Comparison of ENCODE assay signal across 23 cellular contexts in genomic region chr20:50597406-50597969, GRCh38.
A peak's percentile ranks its signal among the peaks of the same experiment; 100 is the strongest.
DNase-seq lines count a peak whose midpoint lies in the region; ATAC-seq, FAIRE-seq and TF ChIP-seq lines count a peak whose summit lies in the region.
"Had no signal": no experiment of that assay in that cellular context is flagged by ENCODE, and none has a peak within 500 bp of the region (broad histone marks: within the 10 kb centered on the region; RNA-seq: fewer than 3 reads in every experiment).

No MANE protein-coding gene starts in this region.

- 87% methylated on average over 13 of the region's 22 CpGs; no CpG with 5 or more reads in 1 of the 2 experiments for WGBS in IMR-90 (ENCODE audit: extremely low coverage in 2 of 2, insufficient read length in 1 of 2), 2 experiments
- WGBS in mesenchymal stem cell, result 96% methylated on average over 15 of the region's 22 CpGs

- no peak overlapping the region for H3K9ac ChIP-seq in IMR-90 (ENCODE audit: low read depth, low read length)
- H3K9ac ChIP-seq in endothelial cell of umbilical vein (replicated peaks; ENCODE audit: extremely low read depth, insufficient read depth, low read length), result no peak overlapping the region
- H3K9ac ChIP-seq in mesenchymal stem cell (ENCODE audit: low read length), result no peak overlapping the region
- H3K9ac ChIP-seq: GM23248 had no signal

- in situ Hi-C loops in IMR-90 (cut with MboI; ENCODE audit: low sequenced_read_pairs), result no loop called here
- in situ Hi-C loops in HAP-1 (cut with MboI; ENCODE audit: low sequenced_read_pairs), result no loop called here

- FAIRE-seq in endothelial cell of umbilical vein (lab: Jason Lieb, UNC), result no peak
- FAIRE-seq: A549, GM18507 had no signal

- H3K4me3 Mint-ChIP-seq in stimulated activated memory B cell treated with anti-CD40 and anti-IgM and Interleukin-4, amounts not matched to agents 10 μg/mL and 1 μg/mL and 100 μg/mL, for 72 hours, result peak overlapping the region; percentile 9

- H3K9me3 Mint-ChIP-seq in stimulated activated memory B cell treated with anti-CD40 and anti-IgM and Interleukin-4, amounts not matched to agents 10 μg/mL and 1 μg/mL and 100 μg/mL, for 72 hours, result no peaks in the 10 kb centered on the region
- H3K9me3 Mint-ChIP-seq: CD4-positive, alpha-beta memory T cell had no signal

- dilution Hi-C loops in IMR-90 (cut with HindIII; ENCODE audit: low sequenced_read_pairs, unreplicated experiment), result no loop called here
- dilution Hi-C loops in endothelial cell of umbilical vein (cut with MboI; ENCODE audit: extremely low pct_ligation_motif_present, low sequenced_read_pairs), result no loop called here

- no TSS peak for BruUV-seq in IMR-90 (replicated peaks; lab: Mats Ljungman, UMichigan)
- BruUV-seq in endothelial cell of umbilical vein (replicated peaks; lab: Mats Ljungman, UMichigan), result no TSS peak

- no peak overlapping the region for H3K4me3 ChIP-seq in IMR-90 (ENCODE audit: insufficient read depth, low read depth, low read length)
- no peak overlapping the region for H3K4me3 ChIP-seq in endothelial cell of umbilical vein (replicated peaks in 1 of 3; ENCODE audit: insufficient read depth in 1 of 3, low read depth in 1 of 3, low read length in 3 of 3)
- no peak overlapping the region for H3K4me3 ChIP-seq in HAP-1
- no peak overlapping the region for H3K4me3 ChIP-seq in mesenchymal stem cell (ENCODE audit: insufficient read depth in 1 of 2, low read depth in 1 of 2, low read length in 2 of 2)
- H3K4me3 ChIP-seq: A549, GM23248, Peyer's patch, SK-N-MC had no signal

- H2AFZ ChIP-seq in IMR-90 (replicated peaks; ENCODE audit: low read length, poor library complexity) (no peak overlapping the region), endothelial cell of umbilical vein (ENCODE audit: low read depth, low read length) (no peak overlapping the region), mesenchymal stem cell (ENCODE audit: low read depth, low read length) (no peak overlapping the region)
- H2AFZ ChIP-seq: GM23248 had no signal

- H2BK5ac ChIP-seq in IMR-90 (ENCODE audit: low read depth, low read length, poor library complexity, severe bottlenecking) (no peak overlapping the region), mesenchymal stem cell (ENCODE audit: low read depth, low read length, poor library complexity, severe bottlenecking) (no peak overlapping the region)

- H3K27ac ChIP-seq in IMR-90 (ENCODE audit: insufficient read depth, low read length) (no peak overlapping the region), endothelial cell of umbilical vein (ENCODE audit: insufficient read depth, low read depth, low read length) (no peak overlapping the region), mesenchymal stem cell (ENCODE audit: low read length, poor library complexity, severe bottlenecking) (no peak overlapping the region)
- H3K27ac ChIP-seq: A549, GM23248, Peyer's patch, SK-N-MC had no signal

- POLR2A ChIA-PET in IMR-90 (lab: Charles Lee; ENCODE audit: unreplicated experiment) (no interaction called here), endothelial cell of umbilical vein (lab: Charles Lee) (no interaction called here)

- DNase-seq in HK-2 (ENCODE audit: unreplicated experiment) (peak; percentile 38), IMR-90 (no peak), endothelial cell of umbilical vein (ENCODE audit: low read depth, low spot score) (no peak), HAP-1 (ENCODE audit: low spot score in 2 of 2) (no peak), putamen (ENCODE audit: low spot score) (no peak), mesenchymal stem cell (no peak)
- DNase-seq: C1 segment of cervical spinal cord; CD4-positive, alpha-beta memory T cell; COR-L47; DMS53; GM23248; HCEC 1CT; NCI-H1048; NCI-H1417; NCI-H1694; NCI-H2029 treated with DMSO at 0.1 percent for 48 hours; NCI-H526 treated with DMSO at 0.1 percent for 48 hours; Peyer's patch; SIG-M5 had no signal

- H3K27ac Mint-ChIP-seq in stimulated activated memory B cell treated with anti-CD40 and anti-IgM and Interleukin-4, amounts not matched to agents 10 μg/mL and 1 μg/mL and 100 μg/mL, for 72 hours, result no peak overlapping the region

- H4K91ac ChIP-seq in IMR-90 (ENCODE audit: insufficient read depth, low read depth, low read length) (no peak overlapping the region), mesenchymal stem cell (ENCODE audit: low read length) (no peak overlapping the region)

- peaks cover 17% of the 10 kb centered on the region for H3K27me3 Mint-ChIP-seq in stimulated activated memory B cell treated with anti-CD40 and anti-IgM and Interleukin-4, amounts not matched to agents 10 μg/mL and 1 μg/mL and 100 μg/mL, for 72 hours

- H3K18ac ChIP-seq in IMR-90 (ENCODE audit: low read depth, low read length), result no peak overlapping the region
- H3K18ac ChIP-seq in mesenchymal stem cell (ENCODE audit: low read depth in 1 of 2, low read length in 2 of 2), result no peak overlapping the region

- intact Hi-C loops in IMR-90 (cut with micrococcal nuclease) (no loop called here), endothelial cell of umbilical vein (cut with micrococcal nuclease) (loop anchor here (10.0 kb wide), 1 partner anchor 147 kb away; no protein-coding TSS in a partner anchor)

- H3K23ac ChIP-seq in IMR-90 (ENCODE audit: low read depth, low read length) (no peak overlapping the region), mesenchymal stem cell (ENCODE audit: low read length in 2 of 2) (no peak overlapping the region)

- H3K27me3 ChIP-seq in IMR-90 (ENCODE audit: control insufficient read depth, insufficient read depth, low read length), result no peaks in the 10 kb centered on the region
- H3K27me3 ChIP-seq in endothelial cell of umbilical vein (ENCODE audit: control insufficient read depth in 2 of 2, insufficient read depth in 2 of 2, low read length in 2 of 2), result peaks cover 0 to 2% of the 10 kb centered on the region in 2 experiments
- H3K27me3 ChIP-seq in HAP-1 (ENCODE audit: low read depth), result no peaks in the 10 kb centered on the region
- H3K27me3 ChIP-seq in mesenchymal stem cell (ENCODE audit: control insufficient read depth in 1 of 2, insufficient read depth in 1 of 2, low read length in 2 of 2), result no peaks in the 10 kb centered on the region
- H3K27me3 ChIP-seq: Peyer's patch had no signal

- H4K20me1 ChIP-seq in IMR-90 (ENCODE audit: insufficient read depth, low read length) (no peaks in the 10 kb centered on the region; the same call in 1 of the 2 replicates), endothelial cell of umbilical vein (replicated peaks; ENCODE audit: control insufficient read depth, extremely low read depth, insufficient read depth, low read length) (no peaks in the 10 kb centered on the region)

- H3K4ac ChIP-seq in IMR-90 (ENCODE audit: low read depth, low read length) (no peak overlapping the region), mesenchymal stem cell (ENCODE audit: low read depth in 1 of 2, low read length in 2 of 2) (no peak overlapping the region)

- H2AK9ac ChIP-seq in IMR-90 (replicated peaks; ENCODE audit: low read depth, low read length, poor library complexity), result peak overlapping the region; percentile 39

- H3K9me3 ChIP-seq in IMR-90 (ENCODE audit: control insufficient read depth, insufficient read depth, low read length) (no peaks in the 10 kb centered on the region), endothelial cell of umbilical vein (replicated peaks; ENCODE audit: control insufficient read depth, insufficient read depth, low read length) (no peaks in the 10 kb centered on the region), HAP-1 (no peaks in the 10 kb centered on the region), mesenchymal stem cell (ENCODE audit: control insufficient read depth, low read length) (no peaks in the 10 kb centered on the region)
- H3K9me3 ChIP-seq: A549, Peyer's patch had no signal

- peak overlapping the region in 1 of 2 experiments; percentile 25 for H2BK12ac ChIP-seq in mesenchymal stem cell (ENCODE audit: low read length in 2 of 2)

- H4K8ac ChIP-seq in IMR-90 (ENCODE audit: low read depth in 2 of 2, low read length in 2 of 2) (no peak overlapping the region), mesenchymal stem cell (ENCODE audit: low read length) (no peak overlapping the region)

- peaks cover 52% of the 10 kb centered on the region for H3K4me1 Mint-ChIP-seq in stimulated activated memory B cell treated with anti-CD40 and anti-IgM and Interleukin-4, amounts not matched to agents 10 μg/mL and 1 μg/mL and 100 μg/mL, for 72 hours

- H3K79me1 ChIP-seq in IMR-90 (ENCODE audit: low read depth in 1 of 2, low read length in 2 of 2) (0 out of 4 replicates have a peak, but pooled peaks cover 0 to 5% of the 10 kb centered on the region in 2 experiments), mesenchymal stem cell (replicated peaks; ENCODE audit: low read length, poor library complexity, severe bottlenecking) (no peaks in the 10 kb centered on the region)

- TF ChIP-seq POLR2A in IMR-90 (IDR thresholded peaks at IDR 0.05; ENCODE audit: low read depth, low read length) (no peak), endothelial cell of umbilical vein (IDR thresholded peaks at IDR 0.05; ENCODE audit: low read depth, low read length) (no peak)

- TF ChIP-seq CTCF in IMR-90 (conservative IDR thresholded peaks at IDR 0.05; ENCODE audit: low read depth, low read length) (no peak), endothelial cell of umbilical vein (IDR thresholded peaks at IDR 0.05; ENCODE audit: extremely low read depth in 1 of 2, insufficient read depth in 1 of 2, low read depth in 1 of 2, low read length in 2 of 2) (no peak)

- CTCF ChIA-PET in IMR-90 (lab: Yijun Ruan, JAX), result no interaction called here
- CTCF ChIA-PET in endothelial cell of umbilical vein (lab: Charles Lee), result interaction anchor here (0.8 to 2.6 kb wide), 5 partner anchors 8 to 152 kb away, joined by 3 to 16 read pairs (median 6); no protein-coding TSS in a partner anchor

- H2BK20ac ChIP-seq in IMR-90 (ENCODE audit: low read depth, low read length), result no peak overlapping the region

- H3K36me3 Mint-ChIP-seq in stimulated activated memory B cell treated with anti-CD40 and anti-IgM and Interleukin-4, amounts not matched to agents 10 μg/mL and 1 μg/mL and 100 μg/mL, for 72 hours, result no peaks in the 10 kb centered on the region
- H3K36me3 Mint-ChIP-seq: CD4-positive, alpha-beta memory T cell had no signal

- no peak overlapping the region for H4K5ac ChIP-seq in IMR-90 (ENCODE audit: low read depth, low read length)

- no peak for TF ChIP-seq RAD21 in IMR-90 (IDR thresholded peaks at IDR 0.05; ENCODE audit: low read length)

- no peak overlapping the region for H3K56ac ChIP-seq in IMR-90 (ENCODE audit: extremely low read depth, insufficient read depth, low read length)

- H3K14ac ChIP-seq in IMR-90 (replicated peaks; ENCODE audit: low read depth, low read length), result no peak overlapping the region
- H3K14ac ChIP-seq in mesenchymal stem cell (ENCODE audit: low read length in 2 of 2), result no peak overlapping the region

- no peak for ATAC-seq in IMR-90 (ENCODE audit: low read depth)
- no peak for ATAC-seq in stimulated activated memory B cell treated with anti-CD40 and anti-IgM and Interleukin-4, amounts not matched to agents 10 μg/mL and 1 μg/mL and 100 μg/mL, for 72 hours
- ATAC-seq: A549 had no signal

- H3K9me1 ChIP-seq in IMR-90 (ENCODE audit: insufficient read depth, low read length), result peaks cover 15% of the 10 kb centered on the region; the same call in 1 of the 2 replicates
- H3K9me1 ChIP-seq in endothelial cell of umbilical vein (replicated peaks; ENCODE audit: control insufficient read depth, extremely low read depth, insufficient read depth, low read length), result no peaks in the 10 kb centered on the region

- H3K4me1 ChIP-seq in IMR-90 (ENCODE audit: control insufficient read depth, insufficient read depth, low read length) (peaks cover 10% of the 10 kb centered on the region; the same call in 1 of the 2 replicates), endothelial cell of umbilical vein (ENCODE audit: control insufficient read depth, extremely low read depth, insufficient read depth, low read length) (peaks cover 3% of the 10 kb centered on the region), HAP-1 (no peaks in the 10 kb centered on the region), mesenchymal stem cell (ENCODE audit: control insufficient read depth, insufficient read depth, low read depth, low read length) (peaks cover 31% of the 10 kb centered on the region)
- H3K4me1 ChIP-seq: A549 had no signal

- no peak overlapping the region for H2AK5ac ChIP-seq in IMR-90 (ENCODE audit: low read depth, low read length)
- H2AK5ac ChIP-seq in mesenchymal stem cell (ENCODE audit: low read length, severe bottlenecking), result no peak overlapping the region

- no peaks in the 10 kb centered on the region for H3K79me2 ChIP-seq in endothelial cell of umbilical vein (ENCODE audit: control insufficient read depth, insufficient read depth, low read length)

- H2BK15ac ChIP-seq in IMR-90 (ENCODE audit: low read depth, low read length), result no peak overlapping the region
- no peak overlapping the region for H2BK15ac ChIP-seq in mesenchymal stem cell (ENCODE audit: low read depth, poor library complexity, severe bottlenecking)

- H2BK120ac ChIP-seq in IMR-90 (ENCODE audit: low read depth, low read length), result no peak overlapping the region
- H2BK120ac ChIP-seq in mesenchymal stem cell (ENCODE audit: low read depth, low read length), result no peak overlapping the region

- no peak overlapping the region for H3K4me2 ChIP-seq in IMR-90 (ENCODE audit: low read depth, low read length)
- no peak overlapping the region for H3K4me2 ChIP-seq in endothelial cell of umbilical vein (ENCODE audit: insufficient read depth, low read length)
- H3K4me2 ChIP-seq in mesenchymal stem cell (ENCODE audit: low read length, poor library complexity, severe bottlenecking), result no peak overlapping the region
- H3K4me2 ChIP-seq: A549 had no signal

- peaks cover 6% of the 10 kb centered on the region; the same call in 1 of the 2 replicates for H3K36me3 ChIP-seq in IMR-90 (ENCODE audit: control insufficient read depth, insufficient read depth, low read length)
- no peaks in the 10 kb centered on the region for H3K36me3 ChIP-seq in endothelial cell of umbilical vein (ENCODE audit: control insufficient read depth in 2 of 2, extremely low read depth in 1 of 2, insufficient read depth in 2 of 2, low read length in 2 of 2)
- H3K36me3 ChIP-seq in HAP-1 (replicated peaks), result no peaks in the 10 kb centered on the region
- peaks cover 36 to 77% of the 10 kb centered on the region in 2 experiments for H3K36me3 ChIP-seq in mesenchymal stem cell (ENCODE audit: control insufficient read depth in 1 of 2, insufficient read depth in 2 of 2, low read depth in 1 of 2, low read length in 2 of 2)
- H3K36me3 ChIP-seq: Peyer's patch had no signal
